8 cellular contexts compared by ENCODE assay signal in genomic region chr11:134045799-134046635, GRCh38. TPM values are rescaled to one million over a fixed set of nuclear protein-coding genes. Genes with fewer than 3 reads are reported as not detected.
DNase-seq lines count a peak whose midpoint lies in the region; ATAC-seq and TF ChIP-seq lines count a peak whose summit lies in the region.

No MANE protein-coding gene starts in this region.

- no peak for ATAC-seq in HG03097 (IDR thresholded peaks at IDR 0.05; ENCODE audit: low FRiP score, unreplicated experiment)

- POLR2A ChIA-PET in AG04449 (lab: Yijun Ruan, JAX) = no interaction called here

- H3K4me3 ChIP-seq in AG04449 (ENCODE audit: low read depth, low read length) = no peak overlapping the region

- DNase-seq in AG04449 (ENCODE audit: low read depth, low spot score) = no peak
- DNase-seq in HT-29 (ENCODE audit: low spot score) = peak; percentile 56
- peak; percentile 59 for DNase-seq in UCSD-AML1 (lab: John Stamatoyannopoulos, UW; ENCODE audit: unreplicated experiment)
- DNase-seq in iPS DF 19.7 (ENCODE audit: low read depth, low spot score) = peak; percentile 57
- no peak for DNase-seq in pons (ENCODE audit: low spot score)
- DNase-seq in NCI-H1930 (lab: John Stamatoyannopoulos, UW) = no peak
- DNase-seq in HuH-7.5 (ENCODE audit: low spot score) = no peak

- CTCF ChIA-PET in AG04449 (lab: Yijun Ruan, JAX) = interaction anchor here (0.9 to 9.6 kb wide), 9 partner anchors 9 to 118 kb away, joined by 3 to 219 read pairs (median 5); no protein-coding TSS in a partner anchor

- peak; percentile 72 for TF ChIP-seq CTCF in AG04449 (IDR thresholded peaks at IDR 0.05; ENCODE audit: insufficient read depth, low read length, missing control alignments)

RNA-seq across cellular contexts. Expression of gene JAM3, which starts 22.9 kb away (rescaled TPM):
- not detected in 2 replicates for total RNA-seq in HT-29 (2014; rRNA removed; shearing (Covaris generic))

Comparison
In these comparisons a context has a peak if more than half of its experiments do, and no peak if none do; other contexts are left out.
1. DNase-seq: peak in HT-29 (single experiment), UCSD-AML1 (single experiment) and iPS DF 19.7 (single experiment); none in AG04449 (single experiment), pons (single experiment), NCI-H1930 (0 of 2) and HuH-7.5 (single experiment).